ENCODE assay signal across 1 cellular context in genomic region chr7:105691692-105692564, GRCh38.
TF ChIP-seq lines count a peak whose summit lies in the region.

No MANE protein-coding gene starts in this region.

TF ChIP-seq in GM12878, 131 proteins besides CTCF, POLR2A, EP300 and RAD21 (continued from another document):
- TF ChIP-seq IKZF1 (conservative IDR thresholded peaks at IDR 0.05) = no peak
- TF ChIP-seq SIX5 (IDR thresholded peaks at IDR 0.05; ENCODE audit: low read depth, low read length, severe bottlenecking) = no peak
- no peak for TF ChIP-seq TAF1 (IDR thresholded peaks at IDR 0.05; ENCODE audit: borderline replicate concordance, low read depth, low read length)
- TF ChIP-seq SUPT20H (IDR thresholded peaks at IDR 0.05; ENCODE audit: borderline replicate concordance, control insufficient read depth, low read depth, low read length) = no peak
- TF ChIP-seq GATAD2B (conservative IDR thresholded peaks at IDR 0.05; ENCODE audit: low read depth) = no peak
- no peak for TF ChIP-seq NFIC (IDR thresholded peaks at IDR 0.05; ENCODE audit: low read depth, low read length)
- peak in 1 of 2 experiments; percentile 63; a peak in 2 of 4 replicates for TF ChIP-seq ETV6 (conservative IDR thresholded peaks at IDR 0.05 in 1 of 2, IDR thresholded peaks at IDR 0.05 in 1 of 2; ENCODE audit: borderline replicate concordance in 1 of 2, low read depth in 1 of 2)
- peak; percentile 62 for TF ChIP-seq RUNX3 (IDR thresholded peaks at IDR 0.05; ENCODE audit: low read length)
- no peak for TF ChIP-seq PAX8 (IDR thresholded peaks at IDR 0.05)
- TF ChIP-seq MYB (IDR thresholded peaks at IDR 0.05; ENCODE audit: borderline replicate concordance, low read depth, low read length) = no peak
- TF ChIP-seq E2F4 (IDR thresholded peaks at IDR 0.05; ENCODE audit: low read depth, low read length) = no peak
- no peak for TF ChIP-seq CREM (IDR thresholded peaks at IDR 0.05; ENCODE audit: low read depth)
- TF ChIP-seq USF2 (IDR thresholded peaks at IDR 0.05; ENCODE audit: borderline replicate concordance, low read depth, low read length) = no peak; the same call in 1 of the 2 replicates
- TF ChIP-seq PRDM15 (CRISPR knock-in tag; IDR thresholded peaks at IDR 0.05) = no peak
- TF ChIP-seq RBBP5 (conservative IDR thresholded peaks at IDR 0.05) = no peak
- no peak for TF ChIP-seq BRCA1 (IDR thresholded peaks at IDR 0.05; ENCODE audit: low read depth, low read length)
- TF ChIP-seq CUX1 (IDR thresholded peaks at IDR 0.05; ENCODE audit: insufficient replicate concordance, low read depth, low read length) = no peak
- TF ChIP-seq REST (IDR thresholded peaks at IDR 0.05; ENCODE audit: low read depth, low read length) = no peak
- no peak for TF ChIP-seq TCF3 (IDR thresholded peaks at IDR 0.05; ENCODE audit: borderline replicate concordance, insufficient read depth, low read depth, low read length)
- no peak for TF ChIP-seq KDM1A (IDR thresholded peaks at IDR 0.05; ENCODE audit: borderline replicate concordance)
- no peak for TF ChIP-seq RELB (IDR thresholded peaks at IDR 0.05; ENCODE audit: low read depth)
- no peak for TF ChIP-seq WRNIP1 (IDR thresholded peaks at IDR 0.05; ENCODE audit: borderline replicate concordance, low read depth, low read length)
- TF ChIP-seq SMAD1 (IDR thresholded peaks at IDR 0.05; ENCODE audit: low read depth, partially characterized antibody) = no peak
- TF ChIP-seq BHLHE40 (IDR thresholded peaks at IDR 0.05; ENCODE audit: borderline replicate concordance in 1 of 2, low read depth in 2 of 2, low read length in 1 of 2) = no peak
- TF ChIP-seq ESRRA (IDR thresholded peaks at IDR 0.05; ENCODE audit: low read length) = no peak
- peak; percentile 10; the same call in 1 of the 2 replicates for TF ChIP-seq SPI1 (IDR thresholded peaks at IDR 0.05; ENCODE audit: borderline replicate concordance, insufficient read depth, low read depth, low read length)
- no peak for TF ChIP-seq ZZZ3 (IDR thresholded peaks at IDR 0.05; ENCODE audit: control insufficient read depth, insufficient read length, low read depth)
- no peak for TF ChIP-seq ASH2L (IDR thresholded peaks at IDR 0.05; ENCODE audit: borderline replicate concordance, low read depth)
